ENCODE assay signal across 15 cellular contexts in the genomic region with DNA sequence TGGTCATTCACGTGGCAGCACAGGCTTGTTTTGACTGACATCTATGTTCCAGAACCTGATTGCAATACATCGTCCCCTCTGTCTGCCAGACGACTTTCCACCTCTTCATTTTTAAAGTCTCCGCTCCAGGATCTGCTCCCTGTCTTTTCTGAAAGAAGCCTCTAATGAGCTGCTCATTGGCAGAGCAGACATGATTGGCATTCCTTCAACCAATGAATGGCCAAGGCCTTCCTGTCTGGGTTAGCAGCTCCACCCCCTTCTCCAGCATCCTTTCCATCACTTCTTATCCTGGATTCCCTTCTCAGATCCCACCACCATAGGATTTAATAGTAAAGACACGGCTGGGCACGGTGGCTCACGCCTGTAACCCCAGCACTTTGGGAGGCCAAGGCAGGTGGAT.
"Had no signal": no experiment of that assay in that cellular context is flagged by ENCODE, and none has a peak within 500 bp of the region (broad histone marks: within the 10 kb centered on the region; RNA-seq: fewer than 3 reads in every experiment).

No MANE protein-coding gene starts in this region.

- H3K4me1 ChIP-seq: ascending aorta, lower lobe of right lung, right atrium auricular region had no signal

- H3K9me3 ChIP-seq: ascending aorta, lower lobe of right lung, right atrium auricular region, transverse colon had no signal

- H3K4me3 Mint-ChIP-seq: activated T-helper 1 cell treated with anti-CD3 and anti-CD28 coated beads, Interleukin-12 subunit alpha, Interleukin-12 subunit beta, Interleukin-2, Interleukin-4 antibody, amounts not matched to agents 30 ng/mL and 10 ng/mL and 1 ng/mL, durations not matched to agents 14 hours and 24 hours and 36 hours; immature natural killer cell; stimulated activated effector memory CD8-positive, alpha-beta T cell treated with anti-CD3 and anti-CD28 coated beads, Interleukin-12 subunit alpha, Interleukin-12 subunit beta, amount 100 ng/mL, for 72 hours; T-cell had no signal

- ATAC-seq: left cardiac atrium; lower lobe of right lung; stimulated activated effector memory CD8-positive, alpha-beta T cell treated with anti-CD3 and anti-CD28 coated beads, Interleukin-12 subunit alpha, Interleukin-12 subunit beta, amount 100 ng/mL, for 72 hours; T-cell had no signal

- H3K4me2 ChIP-seq: smooth muscle cell had no signal

- H3K27me3 Mint-ChIP-seq: T-cell had no signal

- H3K36me3 Mint-ChIP-seq: stimulated activated effector memory CD8-positive, alpha-beta T cell treated with anti-CD3 and anti-CD28 coated beads, Interleukin-12 subunit alpha, Interleukin-12 subunit beta, amount 100 ng/mL, for 72 hours; T-cell had no signal

- H3K27me3 ChIP-seq: ascending aorta, right atrium auricular region, transverse colon had no signal

- H3K36me3 ChIP-seq: ascending aorta, lower lobe of right lung, right atrium auricular region, transverse colon had no signal

- H3K9me3 Mint-ChIP-seq: activated T-helper 1 cell treated with anti-CD3 and anti-CD28 coated beads, Interleukin-12 subunit alpha, Interleukin-12 subunit beta, Interleukin-2, Interleukin-4 antibody, amounts not matched to agents 30 ng/mL and 10 ng/mL and 1 ng/mL, durations not matched to agents 14 hours and 24 hours and 36 hours; stimulated activated effector memory CD8-positive, alpha-beta T cell treated with anti-CD3 and anti-CD28 coated beads, Interleukin-12 subunit alpha, Interleukin-12 subunit beta, amount 100 ng/mL, for 72 hours; T-cell had no signal

- H3K27ac ChIP-seq: ascending aorta, lower lobe of right lung, right atrium auricular region, transverse colon had no signal

- DNase-seq: activated CD4-positive, alpha-beta T cell treated with anti-CD3 and anti-CD28 coated beads for 48 hours; activated naive CD4-positive, alpha-beta T cell; cortex of kidney; hippocampal formation; immature natural killer cell; left cardiac atrium; lower lobe of right lung; midbrain; T-cell; transverse colon had no signal

- H3K4me3 ChIP-seq: ascending aorta, lower lobe of right lung, right atrium auricular region, smooth muscle cell, transverse colon had no signal

- H3K27ac Mint-ChIP-seq: activated T-helper 1 cell treated with anti-CD3 and anti-CD28 coated beads, Interleukin-12 subunit alpha, Interleukin-12 subunit beta, Interleukin-2, Interleukin-4 antibody, amounts not matched to agents 30 ng/mL and 10 ng/mL and 1 ng/mL, durations not matched to agents 14 hours and 24 hours and 36 hours; stimulated activated effector memory CD8-positive, alpha-beta T cell treated with anti-CD3 and anti-CD28 coated beads, Interleukin-12 subunit alpha, Interleukin-12 subunit beta, amount 100 ng/mL, for 72 hours; T-cell had no signal
